ENCODE assay signal across 8 cellular contexts in the genomic region with DNA sequence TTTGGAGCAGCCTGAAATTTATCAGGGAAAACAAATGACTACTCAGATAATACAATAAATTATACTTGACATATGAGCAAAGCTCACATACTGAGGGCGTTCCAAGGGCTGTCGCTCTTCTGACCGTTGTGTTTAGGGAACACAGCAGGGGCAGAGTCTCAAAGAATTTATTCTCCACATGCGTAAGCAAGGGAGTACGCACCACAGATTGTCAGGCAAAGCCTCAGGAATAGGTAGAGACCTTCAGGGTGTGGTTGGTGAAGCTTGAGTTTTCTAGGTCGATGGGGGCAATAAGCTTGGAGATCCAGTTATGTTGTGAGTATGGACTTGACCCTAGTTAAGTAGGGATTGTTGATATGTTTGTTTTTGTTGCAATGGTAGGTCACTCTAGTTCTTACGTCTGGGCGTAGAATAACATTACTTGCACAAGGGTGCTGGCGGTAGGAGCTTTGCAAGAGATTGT. TPM values are rescaled to one million over a fixed set of nuclear protein-coding genes. Genes with fewer than 3 reads are reported as not detected.
DNase-seq lines count a peak whose midpoint lies in the region; FAIRE-seq and TF ChIP-seq lines count a peak whose summit lies in the region.

No MANE protein-coding gene starts in this region.

- intact Hi-C loops in Caco-2 (cut with micrococcal nuclease; ENCODE audit: unreplicated experiment) = loop anchor here (10.0 kb wide), 1 partner anchor 343 kb away; a partner anchor contains a TSS
- intact Hi-C loops in kidney (cut with DNase I) = no loop called here

- H3K4me1 ChIP-seq in Caco-2 = peaks cover 13% of the 10 kb centered on the region
- H3K4me1 ChIP-seq in kidney (ENCODE audit: control insufficient read depth in 1 of 2, insufficient read depth in 1 of 2, low read depth in 1 of 2, low read length in 2 of 2) = peaks cover 12 to 13% of the 10 kb centered on the region in 2 donors

- H3K9me3 ChIP-seq in Caco-2 (no peaks in the 10 kb centered on the region), kidney (ENCODE audit: control insufficient read depth in 1 of 2, low read length in 2 of 2) (no peaks in the 10 kb centered on the region)

- H3K9me3 Mint-ChIP-seq in Caco-2 (ENCODE audit: unreplicated experiment) (no peaks in the 10 kb centered on the region), IgD-negative memory B cell (no peaks in the 10 kb centered on the region)

- H3K4me1 Mint-ChIP-seq in Caco-2 (ENCODE audit: low read depth, unreplicated experiment) (peaks cover 27% of the 10 kb centered on the region), IgD-negative memory B cell (peaks cover 31 to 32% (median 32%) of the 10 kb centered on the region in 3 donors)

- POLR2A ChIA-PET in Caco-2 (lab: Charles Lee) = interaction anchor here (0.6 kb wide), 2 partner anchors 26 to 269 kb away, joined by 7 to 11 read pairs; no protein-coding TSS in a partner anchor

- H3K36me3 Mint-ChIP-seq in Caco-2 (ENCODE audit: insufficient read depth, unreplicated experiment) (peaks cover 13% of the 10 kb centered on the region), IgD-negative memory B cell (peaks cover 5% of the 10 kb centered on the region)

- CTCF ChIA-PET in Caco-2 (lab: Charles Lee) = interaction anchor here (0.6 kb wide), 1 partner anchor 190 kb away, joined by 3 read pairs; no protein-coding TSS in a partner anchor

- no peaks in the 10 kb centered on the region for H3K36me3 ChIP-seq in Caco-2 (ENCODE audit: control insufficient read depth, insufficient read depth, low read length)
- no peaks in the 10 kb centered on the region for H3K36me3 ChIP-seq in kidney (ENCODE audit: control insufficient read depth in 1 of 2, insufficient read depth in 2 of 2, low read length in 2 of 2)

- H3K27me3 ChIP-seq in Caco-2 (replicated peaks; ENCODE audit: control insufficient read depth, insufficient read depth, low read length) = no peaks in the 10 kb centered on the region

- H3K4me3 ChIP-seq in Caco-2 (ENCODE audit: low read depth, low read length) (peak overlapping the region; percentile 88), kidney (ENCODE audit: low read length in 2 of 2) (peak overlapping the region; percentile 90 to 93)

- no peak for TF ChIP-seq CTCF in Caco-2 (IDR thresholded peaks at IDR 0.05; ENCODE audit: insufficient read depth in 1 of 2, low read depth in 1 of 2, low read length in 1 of 2, severe bottlenecking in 1 of 2, unreplicated experiment in 1 of 2)
- no peak for TF ChIP-seq CTCF in kidney (IDR thresholded peaks at IDR 0.05; ENCODE audit: borderline replicate concordance, extremely low read depth, insufficient read depth)

- H3K27me3 Mint-ChIP-seq in Caco-2 (ENCODE audit: insufficient read depth, unreplicated experiment) (no peaks in the 10 kb centered on the region), IgD-negative memory B cell (no peaks in the 10 kb centered on the region)

- peak overlapping the region; percentile 95 to 97 for H3K27ac ChIP-seq in kidney (ENCODE audit: low read depth in 2 of 2, low read length in 2 of 2)

- peak in 1 of 2 experiments; percentile 34 for DNase-seq in Caco-2
- peak; percentile 34 for DNase-seq in astrocyte of the hippocampus (ENCODE audit: low read depth, low spot score)
- DNase-seq in kidney = no peak
- peak; percentile 17 for DNase-seq in stromal cell of bone marrow (ENCODE audit: low read depth)
- no peak for DNase-seq in NCI-H2107 treated with DMSO at 0.1 percent for 48 hours (lab: John Stamatoyannopoulos, UW; ENCODE audit: unreplicated experiment)
- no peak for DNase-seq in pons (ENCODE audit: low spot score)
- DNase-seq in stimulated activated CD4-positive, alpha-beta T cell treated with anti-CD3 and anti-CD28 coated beads, Interleukin-15, amount 100 ng/mL, for 24 hours = no peak

- peak overlapping the region; percentile 81 for H3K4me3 Mint-ChIP-seq in Caco-2 (ENCODE audit: unreplicated experiment)
- H3K4me3 Mint-ChIP-seq in IgD-negative memory B cell = peak overlapping the region; percentile 88 to 96 (median 95)

- peak overlapping the region; percentile 66 for H3K27ac Mint-ChIP-seq in Caco-2 (ENCODE audit: unreplicated experiment)
- H3K27ac Mint-ChIP-seq in IgD-negative memory B cell = peak overlapping the region; percentile 3 to 95 (median 92)

- BruUV-seq in Caco-2 (replicated peaks; lab: Mats Ljungman, UMichigan) = TSS peak; percentile 62

- H3K9ac ChIP-seq in kidney (ENCODE audit: low read length in 2 of 2) = peak overlapping the region; percentile 71 to 93

- no peak for FAIRE-seq in kidney (lab: Jason Lieb, UNC)

RNA-seq across cellular contexts. Expression of a gene that starts 0.8 kb away (rescaled TPM):
- total RNA-seq in Caco-2 (2022) (131 and 134 TPM in 2 replicates), kidney (96.4 TPM)
- polyA plus RNA-seq in IgD-negative memory B cell (47.8 TPM), kidney (ENCODE audit: insufficient read depth, low read depth, low replicate concordance) (692 TPM)

Comparison
In these comparisons a context has a peak if more than half of its experiments do, and no peak if none do; other contexts are left out.
1. DNase-seq: peak in astrocyte of the hippocampus (single experiment) and stromal cell of bone marrow (single experiment); none in kidney (single experiment), NCI-H2107 treated with DMSO at 0.1 percent for 48 hours (single experiment), pons (single experiment) and stimulated activated CD4-positive, alpha-beta T cell treated with anti-CD3 and anti-CD28 coated beads, Interleukin-15, amount 100 ng/mL, for 24 hours (single experiment).